ENCODE assay signal across 32 cellular contexts in genomic region chrX:151228935-151229334, GRCh38. TPM values are rescaled to one million over a fixed set of nuclear protein-coding genes. Genes with fewer than 3 reads are reported as not detected.
"Had no signal": no experiment of that assay in that cellular context is flagged by ENCODE, and none has a peak within 500 bp of the region (broad histone marks: within the 10 kb centered on the region; RNA-seq: fewer than 3 reads in every experiment).

No MANE protein-coding gene starts in this region.

- H3K4me3 Mint-ChIP-seq: activated CD4-positive, alpha-beta memory T cell treated with anti-CD3 and anti-CD28 coated beads for 36 hours; activated CD4-positive, alpha-beta T cell treated with anti-CD3 and anti-CD28 coated beads for 36 hours; activated CD4-positive, alpha-beta T cell treated with anti-CD3 and anti-CD28 coated beads, Interleukin-2, amount 10 ng/mL, durations not matched to agents 24 days and 14 days; activated CD8-positive, alpha-beta memory T cell treated with anti-CD3 and anti-CD28 coated beads, Interleukin-2, amount 10 ng/mL, durations not matched to agents 7 days and 5 days; activated CD8-positive, alpha-beta T cell treated with anti-CD3 and anti-CD28 coated beads, Interleukin-2, amount 10 ng/mL, durations not matched to agents 7 days and 5 days; activated naive CD4-positive, alpha-beta T cell treated with anti-CD3 and anti-CD28 coated beads, Interleukin-2, amount 10 ng/mL, durations not matched to agents 7 days and 5 days; activated naive CD8-positive, alpha-beta T cell treated with anti-CD3 and anti-CD28 coated beads, Interleukin-2, amount 10 ng/mL, durations not matched to agents 7 days and 5 days; activated T-cell treated with anti-CD3 and anti-CD28 coated beads, Interleukin-2, amount 50 U/mL, for 72 hours; brain; effector memory CD8-positive, alpha-beta T cell had no signal

- H3K4me1 ChIP-seq: ascending aorta, esophagus muscularis mucosa, gastroesophageal sphincter had no signal

- H3K9me3 ChIP-seq: ascending aorta, esophagus muscularis mucosa, gastroesophageal sphincter had no signal

- H3K9me3 Mint-ChIP-seq: activated CD4-positive, alpha-beta memory T cell treated with anti-CD3 and anti-CD28 coated beads for 36 hours; activated CD4-positive, alpha-beta T cell treated with anti-CD3 and anti-CD28 coated beads, Interleukin-2, amount 10 ng/mL, durations not matched to agents 24 days and 14 days; activated naive CD4-positive, alpha-beta T cell treated with anti-CD3 and anti-CD28 coated beads, Interleukin-2, amount 10 ng/mL, durations not matched to agents 7 days and 5 days; activated naive CD4-positive, alpha-beta T cell treated with anti-CD3 and anti-CD28 coated beads, Interleukin-2, amount 50 U/mL, for 72 hours; activated naive CD8-positive, alpha-beta T cell treated with anti-CD3 and anti-CD28 coated beads, Interleukin-2, amount 10 ng/mL, durations not matched to agents 7 days and 5 days; effector memory CD8-positive, alpha-beta T cell had no signal

- H3K27ac Mint-ChIP-seq: activated CD4-positive, alpha-beta memory T cell treated with anti-CD3 and anti-CD28 coated beads for 36 hours; activated CD4-positive, alpha-beta T cell treated with anti-CD3 and anti-CD28 coated beads for 36 hours; activated CD4-positive, alpha-beta T cell treated with anti-CD3 and anti-CD28 coated beads, Interleukin-2, amount 10 ng/mL, durations not matched to agents 24 days and 14 days; activated CD8-positive, alpha-beta memory T cell treated with anti-CD3 and anti-CD28 coated beads, Interleukin-2, amount 10 ng/mL, durations not matched to agents 7 days and 5 days; activated CD8-positive, alpha-beta T cell treated with anti-CD3 and anti-CD28 coated beads, Interleukin-2, amount 10 ng/mL, durations not matched to agents 7 days and 5 days; activated naive CD4-positive, alpha-beta T cell treated with anti-CD3 and anti-CD28 coated beads, Interleukin-2, amount 10 ng/mL, durations not matched to agents 7 days and 5 days; activated naive CD4-positive, alpha-beta T cell treated with anti-CD3 and anti-CD28 coated beads, Interleukin-2, amount 50 U/mL, for 72 hours; activated naive CD8-positive, alpha-beta T cell treated with anti-CD3 and anti-CD28 coated beads, Interleukin-2, amount 10 ng/mL, durations not matched to agents 7 days and 5 days; activated T-cell treated with anti-CD3 and anti-CD28 coated beads, Interleukin-2, amount 50 U/mL, for 72 hours; brain; effector memory CD8-positive, alpha-beta T cell had no signal

- H3K27me3 ChIP-seq: ascending aorta had no signal

- DNase-seq: activated CD4-positive, alpha-beta memory T cell treated with anti-CD3 and anti-CD28 coated beads for 36 hours; activated CD4-positive, alpha-beta T cell treated with anti-CD3 and anti-CD28 coated beads for 36 hours; activated CD4-positive, alpha-beta T cell treated with anti-CD3 and anti-CD28 coated beads, Interleukin-2, amount 10 ng/mL, durations not matched to agents 24 days and 14 days; activated CD4-positive, CD25-positive, alpha-beta regulatory T cell; activated CD4-positive, CD25-positive, alpha-beta regulatory T cell treated with anti-CD3 and anti-CD28 coated beads, Interleukin-2, amount 50 U/mL, for 72 hours; activated CD8-positive, alpha-beta memory T cell treated with anti-CD3 and anti-CD28 coated beads, Interleukin-2, amount 10 ng/mL, durations not matched to agents 7 days and 5 days; activated CD8-positive, alpha-beta memory T cell treated with anti-CD3 and anti-CD28 coated beads, Interleukin-2, amount 50 U/mL, for 4 hours; activated CD8-positive, alpha-beta T cell treated with anti-CD3 and anti-CD28 coated beads, Interleukin-2, amount 10 ng/mL, durations not matched to agents 7 days and 5 days; activated gamma-delta T cell; activated naive CD4-positive, alpha-beta T cell; activated naive CD4-positive, alpha-beta T cell treated with anti-CD3 and anti-CD28 coated beads, Interleukin-2, amount 10 ng/mL, durations not matched to agents 7 days and 5 days; activated naive CD8-positive, alpha-beta T cell treated with anti-CD3 and anti-CD28 coated beads, Interleukin-2, amount 10 ng/mL, durations not matched to agents 7 days and 5 days; activated T-cell treated with anti-CD3 and anti-CD28 coated beads, Interleukin-2, amount 50 U/mL, for 1 hour; activated T-cell treated with anti-CD3 and anti-CD28 coated beads, Interleukin-2, amount 50 U/mL, for 72 hours; caudate nucleus; cortex of kidney; dermis blood vessel endothelial cell; effector CD4-positive, alpha-beta T cell; effector memory CD8-positive, alpha-beta T cell; erythroblast; foreskin melanocyte; T-helper 2 cell had no signal

- H3K36me3 ChIP-seq: ascending aorta, esophagus muscularis mucosa, gastroesophageal sphincter had no signal

- H3K4me1 Mint-ChIP-seq: activated CD4-positive, alpha-beta T cell treated with anti-CD3 and anti-CD28 coated beads for 36 hours; activated CD4-positive, alpha-beta T cell treated with anti-CD3 and anti-CD28 coated beads, Interleukin-2, amount 10 ng/mL, durations not matched to agents 24 days and 14 days; activated CD8-positive, alpha-beta memory T cell treated with anti-CD3 and anti-CD28 coated beads, Interleukin-2, amount 10 ng/mL, durations not matched to agents 7 days and 5 days; activated naive CD4-positive, alpha-beta T cell treated with anti-CD3 and anti-CD28 coated beads, Interleukin-2, amount 10 ng/mL, durations not matched to agents 7 days and 5 days; activated naive CD8-positive, alpha-beta T cell treated with anti-CD3 and anti-CD28 coated beads, Interleukin-2, amount 10 ng/mL, durations not matched to agents 7 days and 5 days; brain had no signal

- ATAC-seq: activated CD4-positive, alpha-beta T cell treated with anti-CD3 and anti-CD28 coated beads for 36 hours; activated CD8-positive, alpha-beta memory T cell treated with anti-CD3 and anti-CD28 coated beads, Interleukin-2, amount 10 ng/mL, durations not matched to agents 7 days and 5 days; activated CD8-positive, alpha-beta T cell treated with anti-CD3 and anti-CD28 coated beads, Interleukin-2, amount 10 ng/mL, durations not matched to agents 7 days and 5 days; activated naive CD4-positive, alpha-beta T cell treated with anti-CD3 and anti-CD28 coated beads, Interleukin-2, amount 50 U/mL, for 72 hours; activated T-cell treated with anti-CD3 and anti-CD28 coated beads, Interleukin-2, amount 50 U/mL, for 72 hours; effector memory CD8-positive, alpha-beta T cell; gastroesophageal sphincter had no signal

- H3K4me3 ChIP-seq: ascending aorta, esophagus muscularis mucosa, gastroesophageal sphincter had no signal

- H3K36me3 Mint-ChIP-seq: activated CD4-positive, alpha-beta memory T cell treated with anti-CD3 and anti-CD28 coated beads for 36 hours; activated CD8-positive, alpha-beta memory T cell treated with anti-CD3 and anti-CD28 coated beads, Interleukin-2, amount 10 ng/mL, durations not matched to agents 7 days and 5 days; activated naive CD4-positive, alpha-beta T cell treated with anti-CD3 and anti-CD28 coated beads, Interleukin-2, amount 10 ng/mL, durations not matched to agents 7 days and 5 days; activated naive CD4-positive, alpha-beta T cell treated with anti-CD3 and anti-CD28 coated beads, Interleukin-2, amount 50 U/mL, for 72 hours; activated naive CD8-positive, alpha-beta T cell treated with anti-CD3 and anti-CD28 coated beads, Interleukin-2, amount 10 ng/mL, durations not matched to agents 7 days and 5 days; brain had no signal

- H3K27ac ChIP-seq: ascending aorta, esophagus muscularis mucosa, gastroesophageal sphincter had no signal

RNA-seq across cellular contexts. Expression of gene GPR50, which starts 52.6 kb away (rescaled TPM):
- total RNA-seq: activated CD4-positive, alpha-beta memory T cell treated with anti-CD3 and anti-CD28 coated beads for 36 hours; activated CD4-positive, alpha-beta T cell treated with anti-CD3 and anti-CD28 coated beads for 36 hours; activated CD4-positive, alpha-beta T cell treated with anti-CD3 and anti-CD28 coated beads, Interleukin-2, amount 10 ng/mL, durations not matched to agents 24 days and 14 days; activated CD8-positive, alpha-beta memory T cell treated with anti-CD3 and anti-CD28 coated beads for 36 hours; activated CD8-positive, alpha-beta memory T cell treated with anti-CD3 and anti-CD28 coated beads, Interleukin-2, amount 10 ng/mL, durations not matched to agents 7 days and 5 days; activated CD8-positive, alpha-beta T cell treated with anti-CD3 and anti-CD28 coated beads, Interleukin-2, amount 10 ng/mL, durations not matched to agents 7 days and 5 days; activated naive CD4-positive, alpha-beta T cell treated with anti-CD3 and anti-CD28 coated beads, Interleukin-2, amount 50 U/mL, for 72 hours; activated naive CD8-positive, alpha-beta T cell treated with anti-CD3 and anti-CD28 coated beads, Interleukin-2, amount 10 ng/mL, durations not matched to agents 7 days and 5 days; activated T-cell treated with anti-CD3 and anti-CD28 coated beads, Interleukin-2, amount 50 U/mL, for 72 hours; ascending aorta; chondrocyte; dermis blood vessel endothelial cell; endothelial cell of umbilical vein; esophagus muscularis mucosa; gastroesophageal sphincter; glomerular endothelial cell; T-helper 1 cell treated with Interleukin-12 subunit alpha and Interleukin-12 subunit beta and Interleukin-4 antibody, amounts not matched to agents 30 ng/mL and 1 ng/mL, for 36 hours had no signal
- polyA plus RNA-seq: endothelial cell of umbilical vein had no signal
